25 cellular contexts compared by ENCODE assay signal in the genomic region with DNA sequence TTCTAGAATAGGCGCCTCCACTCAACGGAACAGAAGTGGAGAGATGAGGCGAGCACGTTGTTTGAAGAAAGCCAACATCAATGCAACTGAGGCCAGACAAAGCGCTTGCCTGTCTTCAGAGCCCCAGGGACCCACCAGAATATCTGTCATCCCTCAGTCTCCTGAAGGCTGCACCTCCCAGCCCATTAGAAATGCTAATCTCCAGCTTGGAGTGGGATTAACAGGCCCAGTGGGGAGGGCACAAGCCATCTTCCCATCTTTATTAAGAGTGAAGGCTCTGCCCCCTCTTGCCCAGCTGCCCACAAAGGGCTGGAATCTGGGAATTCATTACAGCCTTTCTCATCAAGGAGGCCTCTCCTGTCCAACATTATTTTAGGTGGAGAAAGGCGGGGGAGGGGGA. TPM values are rescaled to one million over a fixed set of nuclear protein-coding genes. Genes with fewer than 3 reads are reported as not detected.
DNase-seq lines count a peak whose midpoint lies in the region; ATAC-seq, FAIRE-seq and TF ChIP-seq lines count a peak whose summit lies in the region.
"Had no signal": no experiment of that assay in that cellular context is flagged by ENCODE, and none has a peak within 500 bp of the region (broad histone marks: within the 10 kb centered on the region; RNA-seq: fewer than 3 reads in every experiment).

No MANE protein-coding gene starts in this region.

- peaks cover 3 to 13% of the 10 kb centered on the region in 2 donors for H3K27me3 Mint-ChIP-seq in natural killer cell treated with Interleukin-12 subunit alpha and Interleukin-12 subunit beta and Interleukin-15 and Interleukin-18, amount 100 ng/mL, for 72 hours

- no peaks in the 10 kb centered on the region for H3K4me1 Mint-ChIP-seq in natural killer cell treated with Interleukin-12 subunit alpha and Interleukin-12 subunit beta and Interleukin-15 and Interleukin-18, amount 100 ng/mL, for 72 hours (ENCODE audit: low read depth in 2 of 2)
- H3K4me1 Mint-ChIP-seq: CD4-positive, alpha-beta memory T cell had no signal

- H4K20me1 ChIP-seq in neural cell (ENCODE audit: insufficient read depth): no peaks in the 10 kb centered on the region

- H3K27ac ChIP-seq in ectodermal cell (ENCODE audit: insufficient read depth, low read depth, low read length, poor library complexity, severe bottlenecking) (peak overlapping the region; percentile 74), neural cell (ENCODE audit: low read length) (peak overlapping the region; percentile 0)
- H3K27ac ChIP-seq: BLaER1 treated with 17β-estradiol and CSF1 and Interleukin-3, amounts not matched to agents 10 nM and 100 nM had no signal

- DNase-seq in D721Med (ENCODE audit: insufficient read length, low spot score) (peak; percentile 99), NCI-H524 treated with DMSO at 0.1 percent for 48 hours (lab: John Stamatoyannopoulos, UW) (peak; percentile 80), cerebellar nuclear complex (lab: John Stamatoyannopoulos, UW) (no peak)
- no peak for DNase-seq in effector CD4-positive, alpha-beta T cell
- DNase-seq in natural killer cell treated with Interleukin-12 subunit alpha and Interleukin-12 subunit beta and Interleukin-15 and Interleukin-18, amount 100 ng/mL, for 72 hours (ENCODE audit: low spot score): no peak
- DNase-seq: 8988T; CD4-positive, alpha-beta memory T cell; GDM1; HFFc6; KBM-7; NCI-H1092; NCI-H1436; NCI-H187 treated with DMSO at 0.1 percent for 48 hours; NCI-H2227 treated with DMSO at 0.1 percent for 48 hours; NCI-H510A; NCI-H774; OCI-M1 had no signal

- no peak overlapping the region for H3K4me2 ChIP-seq in neural cell (ENCODE audit: low read length)
- H3K4me2 ChIP-seq: BLaER1 treated with 17β-estradiol and CSF1 and Interleukin-3, amounts not matched to agents 10 nM and 100 nM had no signal

- no peak overlapping the region for H3K9ac ChIP-seq in neural cell (ENCODE audit: low read length)
- H3K9ac ChIP-seq: BLaER1 treated with 17β-estradiol and CSF1 and Interleukin-3, amounts not matched to agents 10 nM and 100 nM had no signal

- H3K9me3 Mint-ChIP-seq in natural killer cell treated with Interleukin-12 subunit alpha and Interleukin-12 subunit beta and Interleukin-15 and Interleukin-18, amount 100 ng/mL, for 72 hours: no peaks in the 10 kb centered on the region
- H3K9me3 Mint-ChIP-seq: CD4-positive, alpha-beta memory T cell; HFFc6 had no signal

- H3K36me3 ChIP-seq in ectodermal cell (ENCODE audit: control insufficient read depth, insufficient read depth, low read length) (no peaks in the 10 kb centered on the region), neural cell (ENCODE audit: insufficient read depth, low read length) (no peaks in the 10 kb centered on the region)
- H3K36me3 ChIP-seq: BLaER1 treated with 17β-estradiol and CSF1 and Interleukin-3, amounts not matched to agents 10 nM and 100 nM had no signal

- no peak overlapping the region for H3K4me3 ChIP-seq in ectodermal cell (ENCODE audit: insufficient read depth, low read depth, low read length)
- no peak overlapping the region for H3K4me3 ChIP-seq in neural cell (ENCODE audit: low read length)
- H3K4me3 ChIP-seq: BLaER1 treated with 17β-estradiol and CSF1 and Interleukin-3, amounts not matched to agents 10 nM and 100 nM had no signal

- no peaks in the 10 kb centered on the region for H3F3A ChIP-seq in neural cell (ENCODE audit: insufficient read depth, low read length, poor library complexity, severe bottlenecking)

- TF ChIP-seq CTCF in D721Med (IDR thresholded peaks at IDR 0.05; ENCODE audit: insufficient read depth, missing control alignments) (no peak), neural cell (IDR thresholded peaks at IDR 0.05; ENCODE audit: poor library complexity, severe bottlenecking) (no peak)

- H3K27me3 ChIP-seq in ectodermal cell (ENCODE audit: control insufficient read depth, insufficient read depth, low read length, poor library complexity, severe bottlenecking): peaks cover 24% of the 10 kb centered on the region
- H3K27me3 ChIP-seq in neural cell (ENCODE audit: insufficient read depth, low read depth, low read length): no peaks in the 10 kb centered on the region

- H3K27ac Mint-ChIP-seq in natural killer cell treated with Interleukin-12 subunit alpha and Interleukin-12 subunit beta and Interleukin-15 and Interleukin-18, amount 100 ng/mL, for 72 hours: no peak overlapping the region
- H3K27ac Mint-ChIP-seq: CD4-positive, alpha-beta memory T cell; HFFc6 had no signal

- H3K79me2 ChIP-seq in neural cell (replicated peaks; ENCODE audit: insufficient read depth, low read length): no peaks in the 10 kb centered on the region

- ATAC-seq in natural killer cell treated with Interleukin-12 subunit alpha and Interleukin-12 subunit beta and Interleukin-15 and Interleukin-18, amount 100 ng/mL, for 72 hours: no peak
- ATAC-seq: Right ventricle myocardium inferior had no signal

- H3K36me3 Mint-ChIP-seq in natural killer cell treated with Interleukin-12 subunit alpha and Interleukin-12 subunit beta and Interleukin-15 and Interleukin-18, amount 100 ng/mL, for 72 hours: no peaks in the 10 kb centered on the region
- H3K36me3 Mint-ChIP-seq: CD4-positive, alpha-beta memory T cell had no signal

- H3K4me1 ChIP-seq in ectodermal cell (ENCODE audit: control insufficient read depth, insufficient read depth, low read length): peaks cover 53% of the 10 kb centered on the region

- H2AFZ ChIP-seq in neural cell (ENCODE audit: low read depth, low read length): no peak overlapping the region

- no peak overlapping the region for H3K4me3 Mint-ChIP-seq in natural killer cell treated with Interleukin-12 subunit alpha and Interleukin-12 subunit beta and Interleukin-15 and Interleukin-18, amount 100 ng/mL, for 72 hours
- H3K4me3 Mint-ChIP-seq: CD4-positive, alpha-beta memory T cell; HFFc6 had no signal

- no peak for FAIRE-seq in D721Med (lab: Jason Lieb, UNC)
- FAIRE-seq: GM18507, GM19239, H54 had no signal

- no peak for TF ChIP-seq RAD21 in neural cell (conservative IDR thresholded peaks at IDR 0.05)

- TF ChIP-seq EP300 in neural cell (conservative IDR thresholded peaks at IDR 0.05; ENCODE audit: poor library complexity, severe bottlenecking): no peak

- H3K9me3 ChIP-seq in ectodermal cell (ENCODE audit: control insufficient read depth, low read length) (no peaks in the 10 kb centered on the region), neural cell (ENCODE audit: low read length) (no peaks in the 10 kb centered on the region)
- H3K9me3 ChIP-seq: BLaER1 treated with 17β-estradiol and CSF1 and Interleukin-3, amounts not matched to agents 10 nM and 100 nM had no signal

- no peaks in the 10 kb centered on the region for H3K9me2 ChIP-seq in neural cell (ENCODE audit: insufficient read depth, low read length)

- 5% methylated on average over 6 of the region's 6 CpGs for WGBS in ectodermal cell, 2 experiments

TF ChIP-seq in neural cell, 6 proteins besides CTCF, POLR2A, EP300 and RAD21:
- TF ChIP-seq TAF1 (IDR thresholded peaks at IDR 0.05; ENCODE audit: low read depth) (no peak), SMC3 (conservative IDR thresholded peaks at IDR 0.05; ENCODE audit: poor library complexity) (no peak), POLR2AphosphoS5 (IDR thresholded peaks at IDR 0.05) (no peak), EZH2 (IDR thresholded peaks at IDR 0.05; ENCODE audit: borderline replicate concordance, insufficient read depth, low read length, poor library complexity, severe bottlenecking) (no peak), REST (IDR thresholded peaks at IDR 0.05; ENCODE audit: borderline replicate concordance) (no peak), MXI1 (conservative IDR thresholded peaks at IDR 0.05; ENCODE audit: poor library complexity, severe bottlenecking) (no peak)

RNA-seq across cellular contexts. Expression of gene CNTN2, which starts 16.8 kb away (rescaled TPM):
- polyA plus RNA-seq in ectodermal cell (2013, experiment 1 of 4): 59.0 TPM
- polyA plus RNA-seq in ectodermal cell (2013, experiment 2 of 4): 85.7 TPM
- polyA plus RNA-seq in ectodermal cell (2013, experiment 3 of 4): 47.9 TPM
- polyA plus RNA-seq in ectodermal cell (2013, experiment 4 of 4): 47.2 TPM
- polyA plus RNA-seq in neural cell: 3.2 and 5.0 TPM in 2 replicates
- polyA minus RNA-seq in neural cell: 14.1 and 14.9 TPM in 2 replicates
- total RNA-seq in natural killer cell treated with Interleukin-12 subunit alpha and Interleukin-12 subunit beta and Interleukin-15 and Interleukin-18, amount 100 ng/mL, for 72 hours: not detected
- total RNA-seq: CD4-positive, alpha-beta memory T cell; Daoy; HFFc6 had no signal
- polyA plus RNA-seq: CD4-positive, alpha-beta memory T cell had no signal

RNA-seq across cellular contexts. Expression of gene TMEM81, which starts 58.1 kb away (rescaled TPM):
- polyA plus RNA-seq in ectodermal cell (2013, experiment 1 of 4): 4.8 TPM
- polyA plus RNA-seq in ectodermal cell (2013, experiment 2 of 4): 3.2 TPM
- polyA plus RNA-seq in ectodermal cell (2013, experiment 3 of 4): 2.9 TPM
- 2.1 TPM for polyA plus RNA-seq in ectodermal cell (2013, experiment 4 of 4)
- 7.7 and 10.1 TPM in 2 replicates for polyA plus RNA-seq in neural cell
- polyA minus RNA-seq in neural cell: 3.7 and 6.1 TPM in 2 replicates
- total RNA-seq in natural killer cell treated with Interleukin-12 subunit alpha and Interleukin-12 subunit beta and Interleukin-15 and Interleukin-18, amount 100 ng/mL, for 72 hours: 1 to 10 TPM; 3.0 to 7.2 TPM

Comparison
In these comparisons a context has a peak if more than half of its experiments do, and no peak if none do; other contexts are left out.
1. DNase-seq: peak in D721Med (single experiment) and NCI-H524 treated with DMSO at 0.1 percent for 48 hours (single experiment); none in effector CD4-positive, alpha-beta T cell (single experiment), natural killer cell treated with Interleukin-12 subunit alpha and Interleukin-12 subunit beta and Interleukin-15 and Interleukin-18, amount 100 ng/mL, for 72 hours (single experiment) and cerebellar nuclear complex (0 of 2).